19 cellular contexts compared by ENCODE assay signal in the genomic region with DNA sequence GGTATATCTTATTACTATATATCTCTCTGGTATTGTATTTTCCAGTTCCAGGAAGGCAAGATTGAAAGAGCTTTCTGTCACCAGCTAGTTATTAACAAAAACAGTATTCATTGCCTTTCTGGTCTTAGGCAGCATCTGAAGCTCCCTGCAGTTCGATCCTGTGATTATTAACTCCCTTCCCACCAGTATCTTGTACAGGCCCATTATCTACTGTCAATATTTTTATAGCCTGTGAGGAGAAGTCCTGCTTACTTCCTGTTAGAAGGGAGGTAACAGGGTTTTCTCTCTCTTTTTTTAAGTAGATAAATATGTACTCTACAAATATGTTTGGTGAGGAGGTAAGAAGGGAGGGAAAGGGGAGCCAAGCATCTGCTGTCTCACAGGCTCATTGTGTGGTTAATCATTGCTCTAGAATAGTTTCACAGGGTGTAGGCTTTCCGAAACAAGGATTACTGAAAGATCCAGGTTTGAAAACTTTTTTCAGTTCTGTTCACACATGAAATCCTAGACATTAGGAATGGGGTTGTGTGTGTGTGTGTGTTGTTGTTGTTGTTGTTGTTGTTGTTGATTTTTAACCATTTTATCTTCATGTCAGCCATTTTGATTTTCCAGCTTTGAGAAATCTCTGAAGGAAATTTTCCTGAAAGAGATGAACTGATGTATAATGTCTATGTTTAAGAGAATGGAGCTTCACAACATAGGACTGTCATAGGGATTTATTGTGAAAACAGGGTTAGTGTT. TPM values are rescaled to one million over a fixed set of nuclear protein-coding genes. Genes with fewer than 3 reads are reported as not detected.
DNase-seq lines count a peak whose midpoint lies in the region; ATAC-seq and TF ChIP-seq lines count a peak whose summit lies in the region.
"Had no signal": no experiment of that assay in that cellular context is flagged by ENCODE, and none has a peak within 500 bp of the region (broad histone marks: within the 10 kb centered on the region; RNA-seq: fewer than 3 reads in every experiment).

No MANE protein-coding gene starts in this region.

- DNase-seq in NCI-H1417 (lab: John Stamatoyannopoulos, UW) (peak in 2 of 3 experiments; percentile 12 to 52), progenitor cell of endocrine pancreas (ENCODE audit: low spot score, unreplicated experiment) (no peak), NCI-H146 (lab: John Stamatoyannopoulos, UW) (no peak), C1 segment of cervical spinal cord (lab: John Stamatoyannopoulos, UW) (no peak)
- DNase-seq: activated CD4-positive, alpha-beta T cell treated with anti-CD3 and anti-CD28 coated beads for 48 hours; activated T-cell treated with anti-CD3 and anti-CD28 coated beads, Interleukin-2, amount 50 U/mL, for 72 hours; amygdala; cortex of kidney; NCI-H1048 had no signal

- no peak for TF ChIP-seq CTCF in progenitor cell of endocrine pancreas (IDR thresholded peaks at IDR 0.05; ENCODE audit: unreplicated experiment)

- no peaks in the 10 kb centered on the region for H3K36me3 Mint-ChIP-seq in progenitor cell of endocrine pancreas (ENCODE audit: insufficient read depth)

- H3K4me3 Mint-ChIP-seq in progenitor cell of endocrine pancreas (ENCODE audit: low read depth), result peak overlapping the region; percentile 37
- H3K4me3 Mint-ChIP-seq: activated T-cell treated with anti-CD3 and anti-CD28 coated beads, Interleukin-2, amount 50 U/mL, for 72 hours; T-helper 1 cell treated with Interleukin-12 subunit alpha and Interleukin-12 subunit beta and Interleukin-4 antibody, amounts not matched to agents 30 μg/mL and 1 μg/mL, for 36 hours had no signal

- no peaks in the 10 kb centered on the region for H3K9me3 Mint-ChIP-seq in progenitor cell of endocrine pancreas (ENCODE audit: low read depth)
- H3K9me3 Mint-ChIP-seq: T-helper 1 cell treated with Interleukin-12 subunit alpha and Interleukin-12 subunit beta and Interleukin-4 antibody, amounts not matched to agents 30 μg/mL and 1 μg/mL, for 36 hours had no signal

- ATAC-seq in GM19395 (IDR thresholded peaks at IDR 0.05; ENCODE audit: unreplicated experiment), result peak; percentile 77
- ATAC-seq in HG02840 (IDR thresholded peaks at IDR 0.05; ENCODE audit: low FRiP score, unreplicated experiment), result peak; percentile 75
- no peak for ATAC-seq in HG03280 (IDR thresholded peaks at IDR 0.05; ENCODE audit: unreplicated experiment)
- ATAC-seq in HG03442 (IDR thresholded peaks at IDR 0.05; ENCODE audit: unreplicated experiment), result no peak
- ATAC-seq: activated T-cell treated with anti-CD3 and anti-CD28 coated beads, Interleukin-2, amount 50 U/mL, for 72 hours had no signal

- H3K27me3 Mint-ChIP-seq in progenitor cell of endocrine pancreas, result peaks cover 28% of the 10 kb centered on the region

- H3K27ac Mint-ChIP-seq in progenitor cell of endocrine pancreas, result peak overlapping the region; percentile 76
- H3K27ac Mint-ChIP-seq: activated T-cell treated with anti-CD3 and anti-CD28 coated beads, Interleukin-2, amount 50 U/mL, for 72 hours; T-helper 1 cell treated with Interleukin-12 subunit alpha and Interleukin-12 subunit beta and Interleukin-4 antibody, amounts not matched to agents 30 μg/mL and 1 μg/mL, for 36 hours had no signal

- H3K4me1 Mint-ChIP-seq in progenitor cell of endocrine pancreas (ENCODE audit: low read depth), result peaks cover 42% of the 10 kb centered on the region

RNA-seq across cellular contexts. Expression of a gene that starts 14.1 kb away (rescaled TPM):
- total RNA-seq in progenitor cell of endocrine pancreas, result 0.36 TPM in 1 of 2 replicates, not detected in the other
- total RNA-seq: activated T-cell treated with anti-CD3 and anti-CD28 coated beads, Interleukin-2, amount 50 U/mL, for 72 hours; HT1080; lung microvascular endothelial cell; NCI-H460; osteoblast; thoracic aorta had no signal

Comparison
In these comparisons a context has a peak if more than half of its experiments do, and no peak if none do; other contexts are left out.
1. ATAC-seq: peak in GM19395 (single experiment) and HG02840 (single experiment); none in HG03280 (single experiment) and HG03442 (single experiment).
2. DNase-seq: peak in NCI-H1417 (2 of 3); none in progenitor cell of endocrine pancreas (single experiment), NCI-H146 (single experiment) and C1 segment of cervical spinal cord (0 of 14).